Comparison of ENCODE assay signal across 9 cellular contexts in the genomic region with DNA sequence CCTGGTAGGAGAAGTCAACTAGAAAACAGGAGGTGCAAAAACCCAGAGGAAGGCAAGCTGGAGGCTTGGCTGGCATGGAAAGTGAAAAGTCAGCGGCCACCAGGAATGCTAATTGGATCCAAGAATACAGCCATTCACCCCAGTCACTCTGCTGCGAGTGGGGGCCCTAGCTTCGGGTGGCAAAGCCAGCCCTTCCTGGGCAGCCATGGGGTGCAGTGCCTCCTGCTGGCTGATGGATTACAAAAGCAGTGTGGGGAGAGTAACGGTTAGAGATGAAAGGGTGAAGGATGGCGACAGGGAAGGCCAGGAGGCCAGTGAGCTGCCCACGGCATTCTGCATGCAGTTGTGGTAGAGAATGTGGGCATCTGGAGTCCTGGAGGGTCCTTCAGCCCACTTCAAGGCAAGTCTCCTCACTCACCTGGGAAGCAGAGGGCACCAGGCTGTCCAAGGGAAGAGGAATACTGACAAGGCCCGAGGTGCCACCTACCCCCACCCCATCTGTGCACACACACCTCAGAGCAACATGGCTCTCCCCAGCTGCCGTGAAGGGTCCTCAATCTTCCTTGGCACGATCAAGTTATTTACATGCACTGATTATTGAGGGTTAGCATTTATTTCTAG. TPM values are rescaled to one million over a fixed set of nuclear protein-coding genes. Genes with fewer than 3 reads are reported as not detected.
DNase-seq lines count a peak whose midpoint lies in the region; ATAC-seq and TF ChIP-seq lines count a peak whose summit lies in the region.
"Had no signal": no experiment of that assay in that cellular context is flagged by ENCODE, and none has a peak within 500 bp of the region (broad histone marks: within the 10 kb centered on the region; RNA-seq: fewer than 3 reads in every experiment).

No MANE protein-coding gene starts in this region.

- H2AFZ ChIP-seq in PC-3 (ENCODE audit: low read length) = no peak overlapping the region

- intact Hi-C loops in PC-3 (cut with micrococcal nuclease) = no loop called here

- H3K4me3 Mint-ChIP-seq in naive thymus-derived CD8-positive, alpha-beta T cell = no peak overlapping the region

- no peak for ATAC-seq in PC-3
- no peak for ATAC-seq in naive thymus-derived CD8-positive, alpha-beta T cell
- ATAC-seq in left lobe of liver = no peak

- peaks cover 31% of the 10 kb centered on the region for H3K4me1 ChIP-seq in PC-3 (ENCODE audit: insufficient read depth, low read length)

- H3F3A ChIP-seq in PC-3 (ENCODE audit: low read length, unreplicated experiment) = no peaks in the 10 kb centered on the region

- DNase-seq in GM04504 (ENCODE audit: low read depth) (peak; percentile 52), PC-3 (no peak), fibroblast of the aortic adventitia (ENCODE audit: low read depth) (peak; percentile 46), skeletal muscle cell (ENCODE audit: low read depth) (peak; percentile 18), left lobe of liver (ENCODE audit: low spot score) (no peak), epidermal melanocyte (ENCODE audit: insufficient read length, low spot score) (no peak), T1000 (lab: John Stamatoyannopoulos, UW) (no peak)
- DNase-seq in naive thymus-derived CD8-positive, alpha-beta T cell = no peak

- H3K36me3 ChIP-seq in PC-3 (ENCODE audit: low read depth, low read length) = peaks cover 70% of the 10 kb centered on the region

- TF ChIP-seq CTCF in PC-3 (conservative IDR thresholded peaks at IDR 0.05; ENCODE audit: low read depth, low read length) (peak; percentile 74), fibroblast of the aortic adventitia (IDR thresholded peaks at IDR 0.05; ENCODE audit: insufficient read depth, low read length) (peak; percentile 50)

- H3K27me3 ChIP-seq in PC-3 (ENCODE audit: low read length) = no peaks in the 10 kb centered on the region

- H3K9me3 ChIP-seq in PC-3 (ENCODE audit: low read length) = no peaks in the 10 kb centered on the region

- H3K27me3 Mint-ChIP-seq in naive thymus-derived CD8-positive, alpha-beta T cell = no peaks in the 10 kb centered on the region

- POLR2A ChIA-PET in PC-3 (lab: Charles Lee; ENCODE audit: unreplicated experiment) = no interaction called here
- POLR2A ChIA-PET in naive thymus-derived CD8-positive, alpha-beta T cell (lab: Charles Lee) = no interaction called here

- peaks cover 0 to 83% (median 11%) of the 10 kb centered on the region in 3 donors for H3K36me3 Mint-ChIP-seq in naive thymus-derived CD8-positive, alpha-beta T cell

- peak overlapping the region in 2 of 10 donors; percentile 22 to 40 for H3K27ac Mint-ChIP-seq in naive thymus-derived CD8-positive, alpha-beta T cell

- H3K4me1 Mint-ChIP-seq in naive thymus-derived CD8-positive, alpha-beta T cell = peaks cover 0 to 7% (median 4%) of the 10 kb centered on the region in 4 donors

- no peak overlapping the region for H3K4me2 ChIP-seq in PC-3 (ENCODE audit: low read length)

- H3K4me3 ChIP-seq in PC-3 (ENCODE audit: low read length) (no peak overlapping the region), fibroblast of the aortic adventitia (ENCODE audit: low read depth, low read length) (no peak overlapping the region), skeletal muscle cell (ENCODE audit: low read depth, low read length) (no peak overlapping the region)

- peaks cover 46% of the 10 kb centered on the region; the same call in 1 of the 2 replicates for H3K79me2 ChIP-seq in PC-3 (ENCODE audit: low read length)

- H3K27ac ChIP-seq in PC-3 (ENCODE audit: low read length) = peak overlapping the region; percentile 60

- peak overlapping the region; percentile 34 for H3K9ac ChIP-seq in PC-3 (ENCODE audit: low read length)

- BruUV-seq in PC-3 (replicated peaks; lab: Mats Ljungman, UMichigan) = no TSS peak

- H3K9me2 ChIP-seq in PC-3 (replicated peaks; ENCODE audit: low read length) = no peaks in the 10 kb centered on the region

- CTCF ChIA-PET in PC-3 (lab: Charles Lee) = no interaction called here

- H4K20me1 ChIP-seq in PC-3 (ENCODE audit: low read length) = peaks cover 16% of the 10 kb centered on the region

- H3K9me3 Mint-ChIP-seq in naive thymus-derived CD8-positive, alpha-beta T cell = no peaks in the 10 kb centered on the region

RNA-seq across cellular contexts. Expression of gene EPHX3, which starts 20.3 kb away (rescaled TPM):
- total RNA-seq in PC-3 (2014; rRNA removed) (not detected in 2 replicates), fibroblast of the aortic adventitia (ENCODE audit: low replicate concordance) (0.09 TPM in 1 of 2 replicates, not detected in the other), left lobe of liver (0.15 TPM)
- under 1 TPM in 1 of 2 experiments, not detected in 1; 0.65 TPM for total RNA-seq in naive thymus-derived CD8-positive, alpha-beta T cell
- not detected for polyA plus RNA-seq in naive thymus-derived CD8-positive, alpha-beta T cell
- total RNA-seq: glomerular endothelial cell had no signal

RNA-seq across cellular contexts. Expression of gene NOTCH3, which starts 51.7 kb away (rescaled TPM):
- total RNA-seq in PC-3 (2014; rRNA removed) (21.5 and 28.1 TPM in 2 replicates), fibroblast of the aortic adventitia (ENCODE audit: low replicate concordance) (39.4 and 44.4 TPM in 2 replicates), left lobe of liver (4.6 TPM)
- under 1 TPM in 1 of 2 experiments, not detected in 1; 0.05 TPM for total RNA-seq in naive thymus-derived CD8-positive, alpha-beta T cell
- not detected for polyA plus RNA-seq in naive thymus-derived CD8-positive, alpha-beta T cell

Comparison
In these comparisons a context has a peak if more than half of its experiments do, and no peak if none do; other contexts are left out.
1. DNase-seq: peak in GM04504 (single experiment), fibroblast of the aortic adventitia (single experiment) and skeletal muscle cell (single experiment); none in PC-3 (single experiment), naive thymus-derived CD8-positive, alpha-beta T cell (0 of 10), left lobe of liver (single experiment), epidermal melanocyte (single experiment) and T1000 (single experiment).